ENCODE assay signal across 40 cellular contexts in genomic region chr2:167853717-167854116, GRCh38.
"Had no signal": no experiment of that assay in that cellular context is flagged by ENCODE, and none has a peak within 500 bp of the region (broad histone marks: within the 10 kb centered on the region; RNA-seq: fewer than 3 reads in every experiment).

No MANE protein-coding gene starts in this region.

- H3K36me3 ChIP-seq: adrenal gland, ascending aorta, brain microvascular endothelial cell, breast epithelium, cardiac muscle cell had no signal

- H3K9me3 Mint-ChIP-seq: activated naive CD4-positive, alpha-beta T cell treated with anti-CD3 and anti-CD28 coated beads, Interleukin-2, amount 10 ng/mL, durations not matched to agents 7 days and 5 days; activated naive CD8-positive, alpha-beta T cell treated with anti-CD3 and anti-CD28 coated beads for 36 hours; activated naive CD8-positive, alpha-beta T cell treated with anti-CD3 and anti-CD28 coated beads, Interleukin-2, amount 50 U/mL, for 24 hours; activated T-cell treated with anti-CD3 and anti-CD28 coated beads, Interleukin-2, amount 50 U/mL, for 24 hours; activated T-cell treated with anti-CD3 and anti-CD28 coated beads, Interleukin-2, amount 50 U/mL, for 4 hours; activated T-cell treated with anti-CD3 and anti-CD28 coated beads, Interleukin-2, amount 50 U/mL, for 72 hours; activated T-helper 17 cell treated with anti-CD3 and anti-CD28 coated beads, Interleukin-2, amount 50 U/mL, for 72 hours; activated T-helper 2 cell treated with anti-CD3 and anti-CD28 coated beads, Interferon-gamma antibody, Interleukin-2, Interleukin-4, amounts not matched to agents 10 μg/mL and 5 μg/mL and 100 μg/mL, durations not matched to agents 14 hours and 24 hours and 36 hours; central memory CD8-positive, alpha-beta T cell had no signal

- H3K27ac ChIP-seq: adrenal gland, ascending aorta, body of pancreas, brain microvascular endothelial cell, breast epithelium, cardiac muscle cell had no signal

- H3K9me3 ChIP-seq: adrenal gland, ascending aorta, body of pancreas, breast epithelium had no signal

- H3K27ac Mint-ChIP-seq: activated naive CD4-positive, alpha-beta T cell treated with anti-CD3 and anti-CD28 coated beads for 36 hours; activated naive CD4-positive, alpha-beta T cell treated with anti-CD3 and anti-CD28 coated beads, Interleukin-2, amount 10 ng/mL, durations not matched to agents 7 days and 5 days; activated naive CD4-positive, alpha-beta T cell treated with anti-CD3 and anti-CD28 coated beads, Interleukin-2, amount 50 U/mL, for 24 hours; activated naive CD4-positive, alpha-beta T cell treated with anti-CD3 and anti-CD28 coated beads, Interleukin-2, amount 50 U/mL, for 72 hours; activated naive CD8-positive, alpha-beta T cell; activated naive CD8-positive, alpha-beta T cell treated with anti-CD3 and anti-CD28 coated beads for 36 hours; activated naive CD8-positive, alpha-beta T cell treated with anti-CD3 and anti-CD28 coated beads, Interleukin-2, amount 10 ng/mL, durations not matched to agents 7 days and 5 days; activated naive CD8-positive, alpha-beta T cell treated with anti-CD3 and anti-CD28 coated beads, Interleukin-2, amount 50 U/mL, for 24 hours; activated T-cell treated with anti-CD3 and anti-CD28 coated beads, Interleukin-2, amount 50 U/mL, for 24 hours; activated T-cell treated with anti-CD3 and anti-CD28 coated beads, Interleukin-2, amount 50 U/mL, for 72 hours; activated T-helper 1 cell treated with anti-CD3 and anti-CD28 coated beads, Interleukin-12 subunit alpha, Interleukin-12 subunit beta, Interleukin-2, Interleukin-4 antibody, amounts not matched to agents 30 ng/mL and 10 ng/mL and 1 ng/mL, durations not matched to agents 14 hours and 24 hours and 36 hours; activated T-helper 17 cell treated with anti-CD3 and anti-CD28 coated beads, Interleukin-2, amount 50 U/mL, for 72 hours; activated T-helper 2 cell treated with anti-CD3 and anti-CD28 coated beads, Interferon-gamma antibody, Interleukin-2, Interleukin-4, amounts not matched to agents 10 μg/mL and 5 μg/mL and 100 μg/mL, durations not matched to agents 14 hours and 24 hours and 36 hours; brain had no signal

- H3K4me3 Mint-ChIP-seq: activated naive CD4-positive, alpha-beta T cell treated with anti-CD3 and anti-CD28 coated beads for 36 hours; activated naive CD4-positive, alpha-beta T cell treated with anti-CD3 and anti-CD28 coated beads, Interleukin-2, amount 10 ng/mL, durations not matched to agents 7 days and 5 days; activated naive CD4-positive, alpha-beta T cell treated with anti-CD3 and anti-CD28 coated beads, Interleukin-2, amount 50 U/mL, for 24 hours; activated naive CD8-positive, alpha-beta T cell; activated naive CD8-positive, alpha-beta T cell treated with anti-CD3 and anti-CD28 coated beads for 36 hours; activated naive CD8-positive, alpha-beta T cell treated with anti-CD3 and anti-CD28 coated beads, Interleukin-2, amount 10 ng/mL, durations not matched to agents 7 days and 5 days; activated naive CD8-positive, alpha-beta T cell treated with anti-CD3 and anti-CD28 coated beads, Interleukin-2, amount 50 U/mL, for 24 hours; activated T-cell treated with anti-CD3 and anti-CD28 coated beads, Interleukin-2, amount 50 U/mL, for 24 hours; activated T-cell treated with anti-CD3 and anti-CD28 coated beads, Interleukin-2, amount 50 U/mL, for 4 hours; activated T-cell treated with anti-CD3 and anti-CD28 coated beads, Interleukin-2, amount 50 U/mL, for 72 hours; activated T-helper 1 cell treated with anti-CD3 and anti-CD28 coated beads, Interleukin-12 subunit alpha, Interleukin-12 subunit beta, Interleukin-2, Interleukin-4 antibody, amounts not matched to agents 30 ng/mL and 10 ng/mL and 1 ng/mL, durations not matched to agents 14 hours and 24 hours and 36 hours; activated T-helper 17 cell treated with anti-CD3 and anti-CD28 coated beads, Interleukin-2, amount 50 U/mL, for 72 hours; brain; central memory CD8-positive, alpha-beta T cell had no signal

- H3K27me3 Mint-ChIP-seq: activated naive CD4-positive, alpha-beta T cell treated with anti-CD3 and anti-CD28 coated beads, Interleukin-2, amount 10 ng/mL, durations not matched to agents 7 days and 5 days; activated naive CD8-positive, alpha-beta T cell; activated naive CD8-positive, alpha-beta T cell treated with anti-CD3 and anti-CD28 coated beads, Interleukin-2, amount 50 U/mL, for 24 hours had no signal

- ATAC-seq: activated naive CD4-positive, alpha-beta T cell treated with anti-CD3 and anti-CD28 coated beads, Interleukin-2, amount 50 U/mL, for 72 hours; activated naive CD8-positive, alpha-beta T cell treated with anti-CD3 and anti-CD28 coated beads, Interleukin-2, amount 50 U/mL, for 24 hours; activated T-cell treated with anti-CD3 and anti-CD28 coated beads, Interleukin-2, amount 50 U/mL, for 4 hours; activated T-cell treated with anti-CD3 and anti-CD28 coated beads, Interleukin-2, amount 50 U/mL, for 72 hours; activated T-helper 17 cell treated with anti-CD3 and anti-CD28 coated beads, Interleukin-2, amount 50 U/mL, for 72 hours; body of pancreas had no signal

- H3K4me3 ChIP-seq: adrenal gland, ascending aorta, body of pancreas, breast epithelium, cardiac muscle cell had no signal

- H3K4me1 Mint-ChIP-seq: activated naive CD4-positive, alpha-beta T cell treated with anti-CD3 and anti-CD28 coated beads, Interleukin-2, amount 10 ng/mL, durations not matched to agents 7 days and 5 days; activated naive CD4-positive, alpha-beta T cell treated with anti-CD3 and anti-CD28 coated beads, Interleukin-2, amount 50 U/mL, for 24 hours; activated naive CD8-positive, alpha-beta T cell treated with anti-CD3 and anti-CD28 coated beads for 36 hours; activated naive CD8-positive, alpha-beta T cell treated with anti-CD3 and anti-CD28 coated beads, Interleukin-2, amount 10 ng/mL, durations not matched to agents 7 days and 5 days; activated naive CD8-positive, alpha-beta T cell treated with anti-CD3 and anti-CD28 coated beads, Interleukin-2, amount 50 U/mL, for 24 hours; activated T-helper 17 cell treated with anti-CD3 and anti-CD28 coated beads, Interleukin-2, amount 50 U/mL, for 72 hours; central memory CD8-positive, alpha-beta T cell had no signal

- DNase-seq: activated effector memory CD4-positive, alpha-beta T cell treated with anti-CD3 and anti-CD28 coated beads, Interleukin-2, amount 50 U/mL, for 16 hours; activated effector memory CD4-positive, alpha-beta T cell treated with Interleukin-2 at 50 U/mL for 16 hours; activated gamma-delta T cell; activated gamma-delta T cell treated with Interleukin-2 at 50 U/mL for 16 hours; activated naive CD4-positive, alpha-beta T cell; activated naive CD4-positive, alpha-beta T cell treated with anti-CD3 and anti-CD28 coated beads for 36 hours; activated naive CD4-positive, alpha-beta T cell treated with anti-CD3 and anti-CD28 coated beads, Interleukin-2, amount 10 ng/mL, durations not matched to agents 7 days and 5 days; activated naive CD4-positive, alpha-beta T cell treated with anti-CD3 and anti-CD28 coated beads, Interleukin-2, amount 50 U/mL, for 16 hours; activated naive CD4-positive, alpha-beta T cell treated with Interleukin-2 at 50 U/mL for 16 hours; activated naive CD8-positive, alpha-beta T cell treated with anti-CD3 and anti-CD28 coated beads for 36 hours; activated naive CD8-positive, alpha-beta T cell treated with anti-CD3 and anti-CD28 coated beads, Interleukin-2, amount 10 ng/mL, durations not matched to agents 7 days and 5 days; activated naive CD8-positive, alpha-beta T cell treated with anti-CD3 and anti-CD28 coated beads, Interleukin-2, amount 50 U/mL, for 24 hours; activated T-cell treated with anti-CD3 and anti-CD28 coated beads, Interleukin-2, amount 50 U/mL, for 1 hour; activated T-cell treated with anti-CD3 and anti-CD28 coated beads, Interleukin-2, amount 50 U/mL, for 24 hours; activated T-cell treated with anti-CD3 and anti-CD28 coated beads, Interleukin-2, amount 50 U/mL, for 4 hours; activated T-cell treated with anti-CD3 and anti-CD28 coated beads, Interleukin-2, amount 50 U/mL, for 48 hours; activated T-cell treated with anti-CD3 and anti-CD28 coated beads, Interleukin-2, amount 50 U/mL, for 72 hours; adrenal gland; amniotic stem cell; amygdala; anterior cingulate cortex; aorta; body of pancreas; brain microvascular endothelial cell; caudate nucleus; central memory CD4-positive, alpha-beta T cell; cerebellar nuclear complex had no signal

- FAIRE-seq: astrocyte, bronchial epithelial cell had no signal

- H3K27me3 ChIP-seq: adrenal gland, ascending aorta, body of pancreas, brain microvascular endothelial cell, breast epithelium, cardiac muscle cell had no signal

- H3K36me3 Mint-ChIP-seq: activated naive CD4-positive, alpha-beta T cell treated with anti-CD3 and anti-CD28 coated beads, Interleukin-2, amount 10 ng/mL, durations not matched to agents 7 days and 5 days; activated naive CD4-positive, alpha-beta T cell treated with anti-CD3 and anti-CD28 coated beads, Interleukin-2, amount 50 U/mL, for 24 hours; activated naive CD4-positive, alpha-beta T cell treated with anti-CD3 and anti-CD28 coated beads, Interleukin-2, amount 50 U/mL, for 72 hours; activated naive CD8-positive, alpha-beta T cell; activated naive CD8-positive, alpha-beta T cell treated with anti-CD3 and anti-CD28 coated beads for 36 hours; activated naive CD8-positive, alpha-beta T cell treated with anti-CD3 and anti-CD28 coated beads, Interleukin-2, amount 10 ng/mL, durations not matched to agents 7 days and 5 days had no signal

- H3K4me1 ChIP-seq: adrenal gland, ascending aorta, body of pancreas, breast epithelium had no signal
